Comparison of ENCODE assay signal across 8 cellular contexts in genomic region chr19:53870485-53870844, GRCh38. TPM values are rescaled to one million over a fixed set of nuclear protein-coding genes. Genes with fewer than 3 reads are reported as not detected.
DNase-seq lines count a peak whose midpoint lies in the region; ATAC-seq and TF ChIP-seq lines count a peak whose summit lies in the region.

No MANE protein-coding gene starts in this region.

- peak overlapping the region; percentile 72 for H3K27ac Mint-ChIP-seq in stimulated activated naive CD8-positive, alpha-beta T cell treated with anti-CD3 and anti-CD28 coated beads, Interleukin-15, Interleukin-2, amounts not matched to agents 100 ng/mL and 50 ng/mL, for 24 hours
- H3K27ac Mint-ChIP-seq in mesothelial cell of epicardium, result peak overlapping the region; percentile 94

- H3K4me3 Mint-ChIP-seq in stimulated activated naive CD8-positive, alpha-beta T cell treated with anti-CD3 and anti-CD28 coated beads, Interleukin-15, Interleukin-2, amounts not matched to agents 100 ng/mL and 50 ng/mL, for 24 hours, result peak overlapping the region; percentile 63
- peak overlapping the region; percentile 72 for H3K4me3 Mint-ChIP-seq in mesothelial cell of epicardium

- peak overlapping the region in 3 of 5 donors; percentile 47 to 86 (median 57) for H3K27ac ChIP-seq in adrenal gland

- no peak for ATAC-seq in stimulated activated naive CD8-positive, alpha-beta T cell treated with anti-CD3 and anti-CD28 coated beads, Interleukin-15, Interleukin-2, amounts not matched to agents 100 U/mL and 50 U/mL, for 24 hours
- ATAC-seq in GM21367 (IDR thresholded peaks at IDR 0.05; ENCODE audit: unreplicated experiment), result no peak

- peak overlapping the region in 1 of 4 donors; percentile 75 for H3K4me3 ChIP-seq in adrenal gland

- no peaks in the 10 kb centered on the region for H3K9me3 ChIP-seq in adrenal gland (replicated peaks in 1 of 3)

- no peak for DNase-seq in stimulated activated naive CD8-positive, alpha-beta T cell treated with anti-CD3 and anti-CD28 coated beads, Interleukin-15, Interleukin-2, amounts not matched to agents 100 U/mL and 50 U/mL, for 24 hours
- DNase-seq in adrenal gland (peak in 4 of 7 donors; percentile 37 to 53 (median 46)), mesothelial cell of epicardium (ENCODE audit: low spot score in 2 of 2, unreplicated experiment in 2 of 2) (no peak), NCI-H2107 (lab: John Stamatoyannopoulos, UW) (no peak), DMS 273 (lab: John Stamatoyannopoulos, UW; ENCODE audit: unreplicated experiment) (no peak)
- DNase-seq in activated CD8-positive, alpha-beta memory T cell treated with anti-CD3 and anti-CD28 coated beads, Interleukin-2, amount 50 U/mL, for 4 hours, result no peak

- no peak for TF ChIP-seq POLR2A in adrenal gland (IDR thresholded peaks at IDR 0.05)

- H3K9me3 Mint-ChIP-seq in stimulated activated naive CD8-positive, alpha-beta T cell treated with anti-CD3 and anti-CD28 coated beads, Interleukin-15, Interleukin-2, amounts not matched to agents 100 ng/mL and 50 ng/mL, for 24 hours, result peaks cover 3% of the 10 kb centered on the region
- no peaks in the 10 kb centered on the region for H3K9me3 Mint-ChIP-seq in mesothelial cell of epicardium

- WGBS in adrenal gland, 4 donors, result 17 to 43% (median 35%) methylated on average over 5 of the region's 5 CpGs

- peaks cover 8 to 23% of the 10 kb centered on the region in 2 donors for H3K4me1 ChIP-seq in adrenal gland (replicated peaks in 1 of 2)

- H3K27me3 ChIP-seq in adrenal gland, result no peaks in the 10 kb centered on the region

- peaks cover 76% of the 10 kb centered on the region for H3K4me1 Mint-ChIP-seq in stimulated activated naive CD8-positive, alpha-beta T cell treated with anti-CD3 and anti-CD28 coated beads, Interleukin-15, Interleukin-2, amounts not matched to agents 100 ng/mL and 50 ng/mL, for 24 hours (ENCODE audit: low read depth)
- peaks cover 38% of the 10 kb centered on the region for H3K4me1 Mint-ChIP-seq in mesothelial cell of epicardium

- intact Hi-C loops in adrenal gland (cut with DNase I), result no loop called here

- TF ChIP-seq CTCF in adrenal gland (IDR thresholded peaks at IDR 0.05) (no peak), mesothelial cell of epicardium (IDR thresholded peaks at IDR 0.05; ENCODE audit: unreplicated experiment) (no peak)

- peaks cover 0 to 13% of the 10 kb centered on the region in 2 donors for H3K36me3 ChIP-seq in adrenal gland (replicated peaks in 1 of 2)

- H3K36me3 Mint-ChIP-seq in stimulated activated naive CD8-positive, alpha-beta T cell treated with anti-CD3 and anti-CD28 coated beads, Interleukin-15, Interleukin-2, amounts not matched to agents 100 ng/mL and 50 ng/mL, for 24 hours (ENCODE audit: low read depth), result peaks cover 26% of the 10 kb centered on the region
- H3K36me3 Mint-ChIP-seq in mesothelial cell of epicardium, result peaks cover 21% of the 10 kb centered on the region

- no peaks in the 10 kb centered on the region for H3K27me3 Mint-ChIP-seq in stimulated activated naive CD8-positive, alpha-beta T cell treated with anti-CD3 and anti-CD28 coated beads, Interleukin-15, Interleukin-2, amounts not matched to agents 100 ng/mL and 50 ng/mL, for 24 hours
- H3K27me3 Mint-ChIP-seq in mesothelial cell of epicardium (ENCODE audit: low read depth), result no peaks in the 10 kb centered on the region

RNA-seq across cellular contexts. Expression of gene MYADM, which starts 2.8 kb away (rescaled TPM):
- total RNA-seq in adrenal gland (10 to 100 TPM; 20.2 to 74.0 (median 46.2) TPM), mesothelial cell of epicardium (195 to 211 TPM (median 200 TPM) in 3 replicates)
- polyA plus RNA-seq in adrenal gland, result 10 to 100 TPM; 19.7 to 23.4 (median 22.7) TPM

RNA-seq across cellular contexts. Expression of gene PRKCG, which starts 11.5 kb away (rescaled TPM):
- not detected for total RNA-seq in adrenal gland
- not detected for polyA plus RNA-seq in adrenal gland
- total RNA-seq in mesothelial cell of epicardium, result 19.1 to 21.6 TPM (median 19.3 TPM) in 3 replicates

RNA-seq across cellular contexts. Expression of gene CACNG7, which starts 38.6 kb away (rescaled TPM):
- under 1 TPM in 1 of 8 donors, not detected in 7; 0.14 TPM for total RNA-seq in adrenal gland
- polyA plus RNA-seq in adrenal gland, result 1 to 10 TPM in 1 of 3 donors, under 1 TPM in 2; 0.09 to 1.4 (median 0.13) TPM
- total RNA-seq in mesothelial cell of epicardium, result 0.52 to 0.82 TPM (median 0.76 TPM) in 3 replicates

RNA-seq across cellular contexts. Expression of gene NLRP12, which starts 46.4 kb away (rescaled TPM):
- total RNA-seq in adrenal gland (under 1 TPM in 6 of 8 donors, not detected in 2; 0.11 to 0.78 (median 0.31) TPM), mesothelial cell of epicardium (0.07 to 0.11 TPM in 2 of 3 replicates, not detected in the other)
- polyA plus RNA-seq in adrenal gland, result under 1 TPM in 2 of 3 donors, not detected in 1; 0.10 to 0.40 TPM

Comparison
In these comparisons a context has a peak if more than half of its experiments do, and no peak if none do; other contexts are left out.
1. DNase-seq: peak in adrenal gland (4 of 7); none in stimulated activated naive CD8-positive, alpha-beta T cell treated with anti-CD3 and anti-CD28 coated beads, Interleukin-15, Interleukin-2, amounts not matched to agents 100 U/mL and 50 U/mL, for 24 hours (single experiment), mesothelial cell of epicardium (0 of 2), NCI-H2107 (single experiment), DMS 273 (single experiment) and activated CD8-positive, alpha-beta memory T cell treated with anti-CD3 and anti-CD28 coated beads, Interleukin-2, amount 50 U/mL, for 4 hours (single experiment).
2. RNA of gene PRKCG, which starts 11.5 kb away (total RNA-seq): 19.1 to 21.6 TPM in mesothelial cell of epicardium; not detected in adrenal gland; every median in the first group is over 10 times any median in the second.